Comparison of ENCODE assay signal across 20 cellular contexts in the genomic region with DNA sequence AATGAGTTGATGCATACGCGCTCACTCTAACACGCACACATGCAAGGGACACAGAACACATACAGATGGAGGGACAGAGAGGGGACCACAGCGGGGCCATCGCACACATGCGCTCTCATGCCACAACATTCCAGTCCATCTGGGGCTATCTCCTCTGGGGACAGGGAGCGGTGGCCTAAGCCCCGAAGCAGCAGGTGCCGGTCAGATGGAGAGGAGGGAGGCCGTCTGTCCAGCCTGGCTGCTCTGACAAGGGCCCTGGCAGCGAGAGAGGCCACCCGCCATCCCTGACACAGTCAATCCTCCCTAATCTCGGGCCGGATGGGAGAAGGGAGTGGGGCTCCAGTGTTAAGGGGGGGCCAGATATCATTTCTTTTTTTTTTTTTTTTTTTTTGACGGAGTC.
A peak's percentile ranks its signal among the peaks of the same experiment; 100 is the strongest.
DNase-seq lines count a peak whose midpoint lies in the region; ATAC-seq and TF ChIP-seq lines count a peak whose summit lies in the region.
"Had no signal": no experiment of that assay in that cellular context is flagged by ENCODE, and none has a peak within 500 bp of the region (broad histone marks: within the 10 kb centered on the region; RNA-seq: fewer than 3 reads in every experiment).

No MANE protein-coding gene starts in this region.

- peaks cover 69% of the 10 kb centered on the region for H3K36me3 Mint-ChIP-seq in activated T-cell treated with anti-CD3 and anti-CD28 coated beads, Interleukin-2, amount 50 U/mL, for 24 hours (ENCODE audit: low read depth)
- H3K36me3 Mint-ChIP-seq in endothelial cell (ENCODE audit: low read depth, unreplicated experiment), result peaks cover 49% of the 10 kb centered on the region
- peaks cover 68% of the 10 kb centered on the region for H3K36me3 Mint-ChIP-seq in stimulated activated effector memory CD8-positive, alpha-beta T cell treated with anti-CD3 and anti-CD28 coated beads, Interleukin-12 subunit alpha, Interleukin-12 subunit beta, amount 100 ng/mL, for 72 hours

- H3K27ac ChIP-seq in Panc1 (ENCODE audit: low read length), result no peak overlapping the region

- POLR2A ChIA-PET in Panc1 (lab: Charles Lee), result no interaction called here

- TSS peak; percentile 70 for BruUV-seq in Panc1 (replicated peaks; lab: Mats Ljungman, UMichigan)

- peaks cover 2% of the 10 kb centered on the region for H3K9me3 Mint-ChIP-seq in activated T-cell treated with anti-CD3 and anti-CD28 coated beads, Interleukin-2, amount 50 U/mL, for 24 hours
- H3K9me3 Mint-ChIP-seq in endothelial cell (ENCODE audit: unreplicated experiment), result no peaks in the 10 kb centered on the region
- H3K9me3 Mint-ChIP-seq in stimulated activated effector memory CD8-positive, alpha-beta T cell treated with anti-CD3 and anti-CD28 coated beads, Interleukin-12 subunit alpha, Interleukin-12 subunit beta, amount 100 ng/mL, for 72 hours, result no peaks in the 10 kb centered on the region
- H3K9me3 Mint-ChIP-seq: CD8-positive, alpha-beta T cell; HFFc6 had no signal

- ATAC-seq in Panc1, result no peak
- no peak for ATAC-seq in stimulated activated effector memory CD8-positive, alpha-beta T cell treated with anti-CD3 and anti-CD28 coated beads, Interleukin-12 subunit alpha, Interleukin-12 subunit beta, amount 100 ng/mL, for 72 hours

- no peak overlapping the region for H3K4me3 Mint-ChIP-seq in activated T-cell treated with anti-CD3 and anti-CD28 coated beads, Interleukin-2, amount 50 U/mL, for 24 hours
- H3K4me3 Mint-ChIP-seq in endothelial cell (ENCODE audit: unreplicated experiment), result peak overlapping the region; percentile 23
- no peak overlapping the region for H3K4me3 Mint-ChIP-seq in stimulated activated effector memory CD8-positive, alpha-beta T cell treated with anti-CD3 and anti-CD28 coated beads, Interleukin-12 subunit alpha, Interleukin-12 subunit beta, amount 100 ng/mL, for 72 hours
- H3K4me3 Mint-ChIP-seq: CD8-positive, alpha-beta T cell; HFFc6 had no signal

- H3K4me3 ChIP-seq in Panc1 (ENCODE audit: low read depth in 2 of 2, low read length in 2 of 2) (no peak overlapping the region), foreskin fibroblast (ENCODE audit: low read depth in 1 of 2, low read length in 2 of 2) (no peak overlapping the region)

- no peaks in the 10 kb centered on the region for H3K4me1 ChIP-seq in Panc1 (ENCODE audit: control insufficient read depth, insufficient read depth, low read length)
- H3K4me1 ChIP-seq: BE2C had no signal

- TF ChIP-seq CTCF in Panc1 (IDR thresholded peaks at IDR 0.05), result no peak
- TF ChIP-seq CTCF in endothelial cell (IDR thresholded peaks at IDR 0.05; ENCODE audit: unreplicated experiment), result no peak
- no peak for TF ChIP-seq CTCF in foreskin fibroblast (IDR thresholded peaks at IDR 0.05; ENCODE audit: low read depth, low read length)

- H3K27me3 ChIP-seq in Panc1 (ENCODE audit: control insufficient read depth, insufficient read depth, low read length), result no peaks in the 10 kb centered on the region
- H3K27me3 ChIP-seq: BE2C had no signal

- intact Hi-C loops in Panc1 (cut with micrococcal nuclease; ENCODE audit: unreplicated experiment), result no loop called here

- peaks cover 2% of the 10 kb centered on the region; the same call in 1 of the 2 replicates for H3K36me3 ChIP-seq in Panc1 (ENCODE audit: control insufficient read depth, insufficient read depth, low read length)
- H3K36me3 ChIP-seq: BE2C had no signal

- CTCF ChIA-PET in Panc1 (lab: Charles Lee), result no interaction called here

- H3K27ac Mint-ChIP-seq in activated T-cell treated with anti-CD3 and anti-CD28 coated beads, Interleukin-2, amount 50 U/mL, for 24 hours, result peak overlapping the region; percentile 3
- no peak overlapping the region for H3K27ac Mint-ChIP-seq in endothelial cell (ENCODE audit: unreplicated experiment)
- peak overlapping the region; percentile 30 for H3K27ac Mint-ChIP-seq in stimulated activated effector memory CD8-positive, alpha-beta T cell treated with anti-CD3 and anti-CD28 coated beads, Interleukin-12 subunit alpha, Interleukin-12 subunit beta, amount 100 ng/mL, for 72 hours
- H3K27ac Mint-ChIP-seq: CD8-positive, alpha-beta T cell; HFFc6 had no signal

- in situ Hi-C loops in Panc1 (cut with HindIII; ENCODE audit: low pct_unique_long_range_greater_than_20kb, low sequenced_read_pairs), result no loop called here

- peaks cover 17% of the 10 kb centered on the region for H3K4me1 Mint-ChIP-seq in activated T-cell treated with anti-CD3 and anti-CD28 coated beads, Interleukin-2, amount 50 U/mL, for 24 hours (ENCODE audit: low read depth)
- H3K4me1 Mint-ChIP-seq in endothelial cell (ENCODE audit: unreplicated experiment), result peaks cover 11% of the 10 kb centered on the region
- H3K4me1 Mint-ChIP-seq in stimulated activated effector memory CD8-positive, alpha-beta T cell treated with anti-CD3 and anti-CD28 coated beads, Interleukin-12 subunit alpha, Interleukin-12 subunit beta, amount 100 ng/mL, for 72 hours, result peaks cover 26% of the 10 kb centered on the region

- DNase-seq in activated T-cell treated with anti-CD3 and anti-CD28 coated beads, Interleukin-2, amount 50 U/mL, for 24 hours, result no peak
- no peak for DNase-seq in activated T-cell treated with anti-CD3 and anti-CD28 coated beads, Interleukin-2, amount 50 U/mL, for 48 hours
- no peak for DNase-seq in Panc1 (ENCODE audit: low read depth, low spot score)
- DNase-seq in endothelial cell (ENCODE audit: low spot score), result no peak
- no peak for DNase-seq in stimulated activated effector memory CD8-positive, alpha-beta T cell treated with anti-CD3 and anti-CD28 coated beads, Interleukin-12 subunit alpha, Interleukin-12 subunit beta, amount 100 ng/mL, for 72 hours (ENCODE audit: low spot score in 2 of 2)
- no peak for DNase-seq in foreskin fibroblast
- DNase-seq in CD1c-positive myeloid dendritic cell (ENCODE audit: extremely low spot score), result no peak
- DNase-seq in GM19238 (ENCODE audit: insufficient read length, low spot score), result no peak
- DNase-seq: 8988T; BE2C; CD8-positive, alpha-beta T cell; DND-41; GDM1; HFFc6; MM.1S; NCI-H1092 treated with DMSO at 0.1 percent for 48 hours; NCI-H1694; NCI-H2227 treated with DMSO at 0.1 percent for 48 hours; NCI-H524; RPMI8226 had no signal

- H3K9me3 ChIP-seq in Panc1 (ENCODE audit: control insufficient read depth, insufficient read depth, low read depth, low read length), result no peaks in the 10 kb centered on the region
- H3K9me3 ChIP-seq: BE2C had no signal

- no peaks in the 10 kb centered on the region for H3K27me3 Mint-ChIP-seq in activated T-cell treated with anti-CD3 and anti-CD28 coated beads, Interleukin-2, amount 50 U/mL, for 24 hours
- peaks cover 25% of the 10 kb centered on the region for H3K27me3 Mint-ChIP-seq in endothelial cell (ENCODE audit: unreplicated experiment)
